ENCODE assay signal across 9 cellular contexts in the genomic region with DNA sequence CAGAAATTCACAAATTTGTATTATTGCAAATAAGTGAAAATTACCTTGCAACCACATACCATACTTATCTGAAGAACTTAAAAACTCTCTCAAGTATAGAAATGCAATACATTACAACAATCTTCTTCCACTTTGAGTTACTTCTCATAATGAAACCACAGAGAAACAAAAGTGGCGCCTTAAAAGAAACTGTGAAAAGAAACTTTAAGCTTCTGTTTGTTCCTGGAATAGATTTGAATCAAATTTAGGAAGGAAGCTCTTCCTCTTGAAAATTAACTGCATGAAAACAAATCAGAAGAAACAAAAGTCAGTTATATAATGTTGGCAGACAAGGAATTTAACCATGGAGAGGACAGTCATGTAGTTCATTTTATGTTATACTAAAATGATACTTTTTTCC. TPM values are rescaled to one million over a fixed set of nuclear protein-coding genes. Genes with fewer than 3 reads are reported as not detected.
A peak's percentile ranks its signal among the peaks of the same experiment; 100 is the strongest.
DNase-seq lines count a peak whose midpoint lies in the region; ATAC-seq and TF ChIP-seq lines count a peak whose summit lies in the region.
"Had no signal": no experiment of that assay in that cellular context is flagged by ENCODE, and none has a peak within 500 bp of the region (broad histone marks: within the 10 kb centered on the region; RNA-seq: fewer than 3 reads in every experiment).

No MANE protein-coding gene starts in this region.

- intact Hi-C loops in CD14-positive monocyte (cut with micrococcal nuclease), result no loop called here

- H3K27me3 Mint-ChIP-seq in CD14-positive monocyte (ENCODE audit: low read depth in 3 of 3), result no peaks in the 10 kb centered on the region

- H3K4me3 Mint-ChIP-seq in CD14-positive monocyte, result peak overlapping the region; percentile 6 to 77

- DNase-seq in CD14-positive monocyte (ENCODE audit: low spot score) (no peak), DMS 273 (lab: John Stamatoyannopoulos, UW; ENCODE audit: unreplicated experiment) (no peak), activated gamma-delta T cell treated with Interleukin-2 at 50 U/mL for 16 hours (no peak), NCI-H1436 treated with DMSO at 0.1 percent for 48 hours (lab: John Stamatoyannopoulos, UW) (no peak), putamen (ENCODE audit: low spot score) (no peak)
- no peak for DNase-seq in activated naive CD4-positive, alpha-beta T cell treated with anti-CD3 and anti-CD28 coated beads, Interleukin-2, amount 50 U/mL, for 72 hours (ENCODE audit: low spot score in 2 of 2)
- DNase-seq: EL had no signal

- no peaks in the 10 kb centered on the region for H3K36me3 Mint-ChIP-seq in CD14-positive monocyte
- peaks cover 35 to 38% of the 10 kb centered on the region in 2 donors for H3K36me3 Mint-ChIP-seq in activated naive CD4-positive, alpha-beta T cell treated with anti-CD3 and anti-CD28 coated beads, Interleukin-2, amount 50 U/mL, for 72 hours

- H3K27ac Mint-ChIP-seq in CD14-positive monocyte, result peak overlapping the region; percentile 71 to 89 (median 79)
- H3K27ac Mint-ChIP-seq in activated naive CD4-positive, alpha-beta T cell treated with anti-CD3 and anti-CD28 coated beads, Interleukin-2, amount 50 U/mL, for 72 hours, result peak overlapping the region; percentile 85 to 95

- H3K4me1 Mint-ChIP-seq in CD14-positive monocyte, result peaks cover 67% of the 10 kb centered on the region

- ATAC-seq in GM19324 (IDR thresholded peaks at IDR 0.05; ENCODE audit: low FRiP score, unreplicated experiment) (peak; percentile 49), HG03135 (IDR thresholded peaks at IDR 0.05; ENCODE audit: unreplicated experiment) (peak; percentile 74)
- peak; percentile 50 to 66 for ATAC-seq in activated naive CD4-positive, alpha-beta T cell treated with anti-CD3 and anti-CD28 coated beads, Interleukin-2, amount 50 U/mL, for 72 hours

- no peaks in the 10 kb centered on the region for H3K9me3 Mint-ChIP-seq in CD14-positive monocyte
- peaks cover 13 to 19% of the 10 kb centered on the region in 2 donors for H3K9me3 Mint-ChIP-seq in activated naive CD4-positive, alpha-beta T cell treated with anti-CD3 and anti-CD28 coated beads, Interleukin-2, amount 50 U/mL, for 72 hours

- TF ChIP-seq CTCF in CD14-positive monocyte (IDR thresholded peaks at IDR 0.05), result no peak

RNA-seq across cellular contexts. Expression of a gene that starts 57.5 kb away (rescaled TPM):
- polyA plus RNA-seq in CD14-positive monocyte, result 100 to 1,000 TPM; 264 to 293 TPM
- 10 to 100 TPM; 32.7 to 99.9 TPM for total RNA-seq in activated naive CD4-positive, alpha-beta T cell treated with anti-CD3 and anti-CD28 coated beads, Interleukin-2, amount 50 U/mL, for 72 hours
